Comparison of ENCODE assay signal across 8 cellular contexts in the genomic region with DNA sequence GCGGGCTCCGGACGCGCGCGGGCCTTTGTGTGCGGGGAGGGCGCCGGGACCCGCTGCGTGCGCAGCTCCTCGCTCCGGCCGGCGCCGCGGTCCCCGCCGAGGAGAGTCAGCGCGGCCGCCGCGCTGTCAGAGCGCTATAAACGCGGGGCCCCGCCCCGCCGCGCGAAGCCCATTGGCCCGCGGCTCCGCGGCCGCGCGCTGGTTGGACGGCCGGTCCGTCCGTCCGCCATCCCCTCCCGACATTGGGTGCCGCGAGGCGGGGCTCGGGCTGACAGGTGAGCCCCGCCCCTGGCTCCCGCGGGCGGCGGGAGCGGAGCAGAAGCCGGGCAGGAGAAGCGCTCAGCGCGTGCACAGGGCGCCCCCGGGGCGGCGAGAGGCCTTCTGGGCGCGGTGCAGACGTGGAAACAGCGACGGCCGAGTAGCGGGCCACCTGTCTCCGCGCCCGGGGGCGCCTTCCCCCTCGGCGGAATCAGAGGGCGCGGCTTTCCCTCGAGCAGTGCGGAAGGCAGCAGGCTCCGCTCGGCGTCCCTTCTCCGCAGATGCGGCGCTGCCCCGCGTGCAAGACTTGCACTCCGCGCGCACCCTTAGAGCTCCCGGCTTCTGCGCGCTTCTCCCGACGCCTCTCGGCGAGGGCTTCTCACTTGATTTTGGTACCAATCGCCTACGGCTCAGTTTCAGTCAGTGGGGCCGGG. TPM values are rescaled to one million over a fixed set of nuclear protein-coding genes. Genes with fewer than 3 reads are reported as not detected.
DNase-seq lines count a peak whose midpoint lies in the region; ATAC-seq and TF ChIP-seq lines count a peak whose summit lies in the region.

A gene with protein sequence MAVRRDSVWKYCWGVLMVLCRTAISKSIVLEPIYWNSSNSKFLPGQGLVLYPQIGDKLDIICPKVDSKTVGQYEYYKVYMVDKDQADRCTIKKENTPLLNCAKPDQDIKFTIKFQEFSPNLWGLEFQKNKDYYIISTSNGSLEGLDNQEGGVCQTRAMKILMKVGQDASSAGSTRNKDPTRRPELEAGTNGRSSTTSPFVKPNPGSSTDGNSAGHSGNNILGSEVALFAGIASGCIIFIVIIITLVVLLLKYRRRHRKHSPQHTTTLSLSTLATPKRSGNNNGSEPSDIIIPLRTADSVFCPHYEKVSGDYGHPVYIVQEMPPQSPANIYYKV (minus strand): TSS at position 111 of the 692 bp plus-strand sequence. CDS start 698 bp downstream, outside the sequence.

- 0 to 5% (median 1%) methylated on average over 3 to 102 of the region's 102 CpGs; no CpG with 5 or more reads in 1 of the 5 donors for WGBS in spleen, 5 donors

- DNase-seq in ACHN: peak; percentile 91
- peak; percentile 26 for DNase-seq in NCI-H2107 treated with DMSO at 0.1 percent for 48 hours (lab: John Stamatoyannopoulos, UW; ENCODE audit: unreplicated experiment)
- peak; percentile 59 to 76 (median 70) for DNase-seq in activated CD4-positive, CD25-positive, alpha-beta regulatory T cell (lab: John Stamatoyannopoulos, UW)
- DNase-seq in caudate nucleus (lab: John Stamatoyannopoulos, UW): peak in 60 of 61 donors; percentile 18 to 93 (median 84)
- peak; percentile 95 for DNase-seq in iris pigment epithelial cell (ENCODE audit: low read depth)
- DNase-seq in spleen: peak; percentile 96

- TF ChIP-seq POLR2A in spleen (IDR thresholded peaks at IDR 0.05): peak in 1 of 3 donors; percentile 65

- ATAC-seq in GM18858 (IDR thresholded peaks at IDR 0.05; ENCODE audit: unreplicated experiment): peak; percentile 93
- ATAC-seq in HG03064 (IDR thresholded peaks at IDR 0.05; ENCODE audit: low read depth, unreplicated experiment): peak; percentile 97

- peaks cover 14 to 48% (median 37%) of the 10 kb centered on the region in 6 donors for H3K4me1 ChIP-seq in spleen

- peaks cover 0 to 5% (median 0%) of the 10 kb centered on the region in 6 donors for H3K36me3 ChIP-seq in spleen

- in situ Hi-C loops in ACHN (cut with HindIII; ENCODE audit: low pct_ligation_motif_present, low pct_unique_long_range_greater_than_20kb, low sequenced_read_pairs): no loop called here

- H3K9me3 ChIP-seq in spleen: no peaks in the 10 kb centered on the region

- peak within 1 kb of the TSS; percentile 64 to 96 (median 86) for H3K4me3 ChIP-seq in spleen

- intact Hi-C loops in spleen (cut with DNase I; ENCODE audit: low total_unique reads): no loop called here

- H3K27ac ChIP-seq in caudate nucleus (ENCODE audit: low read depth, low read length) (peak within 1 kb of the TSS; percentile 67), spleen (peak within 1 kb of the TSS in 7 of 8 donors; percentile 58 to 79 (median 73))

- H3K27me3 ChIP-seq in spleen (replicated peaks in 1 of 7): peaks cover 0 to 47% (median 25%) of the 10 kb centered on the region in 7 donors

- no peak for TF ChIP-seq CTCF in spleen (IDR thresholded peaks at IDR 0.05 in 8 of 11, conservative IDR thresholded peaks at IDR 0.05 in 3 of 11)

RNA-seq across cellular contexts. Expression of the gene that starts here (rescaled TPM):
- total RNA-seq in spleen: 10 to 100 TPM; 12.4 to 22.9 (median 17.6) TPM
- 1 to 10 TPM; 2.9 to 7.1 (median 6.8) TPM for polyA plus RNA-seq in spleen

Comparison
In these comparisons a context has a peak if more than half of its experiments do, and no peak if none do; other contexts are left out.
1. Peak in every context shown above with its lines: DNase-seq, ATAC-seq, H3K4me3 ChIP-seq and H3K27ac ChIP-seq.
2. DNase-seq: peak in every context shown above with its lines; median percentile 96 in spleen; 95 in iris pigment epithelial cell; 91 in ACHN; 84 in caudate nucleus; 70 in activated CD4-positive, CD25-positive, alpha-beta regulatory T cell; 26 in NCI-H2107 treated with DMSO at 0.1 percent for 48 hours.